Comparison of ENCODE assay signal across 14 cellular contexts in the genomic region with DNA sequence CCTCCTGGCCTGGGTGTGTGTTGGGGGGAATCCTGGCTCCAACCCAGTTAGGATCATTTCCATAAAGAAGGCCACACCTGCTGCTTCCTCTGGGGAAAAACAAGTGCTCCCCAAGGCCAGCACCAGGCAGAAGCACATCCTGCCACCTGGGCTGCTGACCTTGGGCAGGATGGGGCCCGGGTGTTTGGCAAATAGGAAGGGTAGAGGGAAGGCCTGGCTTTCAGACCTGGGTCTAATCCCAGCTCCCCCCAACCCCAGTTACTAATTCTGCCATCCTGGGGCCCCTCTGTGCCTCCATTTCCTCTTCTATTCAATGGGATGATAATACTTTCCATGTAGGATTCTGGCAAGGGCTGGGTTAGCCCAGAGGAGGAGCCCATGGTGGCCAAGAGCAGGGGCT. TPM values are rescaled to one million over a fixed set of nuclear protein-coding genes. Genes with fewer than 3 reads are reported as not detected.
A peak's percentile ranks its signal among the peaks of the same experiment; 100 is the strongest.
DNase-seq lines count a peak whose midpoint lies in the region; ATAC-seq and TF ChIP-seq lines count a peak whose summit lies in the region.
"Had no signal": no experiment of that assay in that cellular context is flagged by ENCODE, and none has a peak within 500 bp of the region (broad histone marks: within the 10 kb centered on the region; RNA-seq: fewer than 3 reads in every experiment).

No MANE protein-coding gene starts in this region.

- no peaks in the 10 kb centered on the region for H3K27me3 ChIP-seq in CD4-positive, alpha-beta memory T cell (ENCODE audit: insufficient read depth, low read length)
- H3K27me3 ChIP-seq in osteoblast (ENCODE audit: insufficient read depth, low read length): no peaks in the 10 kb centered on the region

- DNase-seq in DMS153 (lab: John Stamatoyannopoulos, UW) (peak; percentile 12), DMS153 treated with DMSO at 0.1 percent for 48 hours (lab: John Stamatoyannopoulos, UW; ENCODE audit: unreplicated experiment) (no peak), osteoblast (ENCODE audit: insufficient read length, low spot score, missing footprints) (peak; percentile 62), GF-D8 (lab: John Stamatoyannopoulos, UW) (no peak), retina (no peak)
- DNase-seq in CD4-positive, alpha-beta memory T cell: no peak
- DNase-seq in activated T-helper 2 cell treated with anti-CD3 and anti-CD28 coated beads, Interferon-gamma antibody, Interleukin-2, Interleukin-4, amounts not matched to agents 10 μg/mL and 5 μg/mL and 100 μg/mL, durations not matched to agents 14 hours and 24 hours and 36 hours (ENCODE audit: low spot score): no peak
- DNase-seq: DMS79 treated with DMSO at 0.1 percent for 48 hours; NCI-H187; NK-92 treated with Interleukin-12 subunit alpha and Interleukin-12 subunit beta, amount 100 ng/mL, for 24 hours; stimulated activated CD4-positive, alpha-beta T cell treated with anti-CD3 and anti-CD28 coated beads, Interleukin-4, amount 100 ng/mL, for 1 hour had no signal

- H3K79me2 ChIP-seq in osteoblast (ENCODE audit: insufficient read depth, low read length): peaks cover 33% of the 10 kb centered on the region

- H3K9me3 ChIP-seq in CD4-positive, alpha-beta memory T cell (ENCODE audit: control insufficient read depth in 1 of 2, low read length in 2 of 2): no peaks in the 10 kb centered on the region
- no peaks in the 10 kb centered on the region for H3K9me3 ChIP-seq in osteoblast (ENCODE audit: low read depth, low read length)

- H3K36me3 ChIP-seq in CD4-positive, alpha-beta memory T cell (ENCODE audit: insufficient read depth, low read length): peaks cover 10% of the 10 kb centered on the region
- H3K36me3 ChIP-seq in osteoblast (ENCODE audit: insufficient read depth, low read length): no peaks in the 10 kb centered on the region

- H3K27me3 Mint-ChIP-seq in CD4-positive, alpha-beta memory T cell: no peaks in the 10 kb centered on the region
- no peaks in the 10 kb centered on the region for H3K27me3 Mint-ChIP-seq in activated T-helper 2 cell treated with anti-CD3 and anti-CD28 coated beads, Interferon-gamma antibody, Interleukin-2, Interleukin-4, amounts not matched to agents 10 μg/mL and 5 μg/mL and 100 μg/mL, durations not matched to agents 14 hours and 24 hours and 36 hours (ENCODE audit: low read depth)

- peaks cover 31 to 96% (median 49%) of the 10 kb centered on the region in 4 donors for H3K4me1 Mint-ChIP-seq in CD4-positive, alpha-beta memory T cell
- H3K4me1 Mint-ChIP-seq in activated T-helper 2 cell treated with anti-CD3 and anti-CD28 coated beads, Interferon-gamma antibody, Interleukin-2, Interleukin-4, amounts not matched to agents 10 μg/mL and 5 μg/mL and 100 μg/mL, durations not matched to agents 14 hours and 24 hours and 36 hours (ENCODE audit: low read depth): peaks cover 66% of the 10 kb centered on the region

- H3K4me3 ChIP-seq in CD4-positive, alpha-beta memory T cell (ENCODE audit: low read length in 2 of 2): peak overlapping the region in 1 of 2 donors; percentile 16
- H3K4me3 ChIP-seq in osteoblast (ENCODE audit: insufficient read depth, low read length): no peak overlapping the region

- peak overlapping the region in 6 of 7 donors; percentile 79 to 94 (median 90) for H3K27ac Mint-ChIP-seq in CD4-positive, alpha-beta memory T cell
- H3K27ac Mint-ChIP-seq in activated T-helper 2 cell treated with anti-CD3 and anti-CD28 coated beads, Interferon-gamma antibody, Interleukin-2, Interleukin-4, amounts not matched to agents 10 μg/mL and 5 μg/mL and 100 μg/mL, durations not matched to agents 14 hours and 24 hours and 36 hours: peak overlapping the region; percentile 75

- peaks cover 28 to 72% of the 10 kb centered on the region in 2 donors for H3K36me3 Mint-ChIP-seq in CD4-positive, alpha-beta memory T cell
- peaks cover 80% of the 10 kb centered on the region for H3K36me3 Mint-ChIP-seq in activated T-helper 2 cell treated with anti-CD3 and anti-CD28 coated beads, Interferon-gamma antibody, Interleukin-2, Interleukin-4, amounts not matched to agents 10 μg/mL and 5 μg/mL and 100 μg/mL, durations not matched to agents 14 hours and 24 hours and 36 hours (ENCODE audit: low read depth)

- H3K4me3 Mint-ChIP-seq in CD4-positive, alpha-beta memory T cell: peak overlapping the region; percentile 94 to 100 (median 99)
- H3K4me3 Mint-ChIP-seq in activated T-helper 2 cell treated with anti-CD3 and anti-CD28 coated beads, Interferon-gamma antibody, Interleukin-2, Interleukin-4, amounts not matched to agents 10 μg/mL and 5 μg/mL and 100 μg/mL, durations not matched to agents 14 hours and 24 hours and 36 hours (ENCODE audit: low read depth): peak overlapping the region; percentile 97

- intact Hi-C loops in CD4-positive, alpha-beta memory T cell (cut with micrococcal nuclease): no loop called here
- intact Hi-C loops in activated T-helper 2 cell treated with anti-CD3 and anti-CD28 coated beads, Interferon-gamma antibody, Interleukin-2, Interleukin-4, amounts not matched to agents 10 μg/mL and 5 μg/mL and 100 μg/mL, durations not matched to agents 14 hours and 24 hours and 36 hours (cut with micrococcal nuclease): loop anchor here (5.0 kb wide), 1 partner anchor 49 kb away; no protein-coding TSS in a partner anchor

- no peaks in the 10 kb centered on the region for H4K20me1 ChIP-seq in osteoblast (ENCODE audit: insufficient read depth, low read length)

- CTCF ChIA-PET in CD4-positive, alpha-beta memory T cell (lab: Charles Lee; ENCODE audit: partially characterized antibody): interaction anchor here (0.5 to 10.1 kb wide), 7 partner anchors 15 to 154 kb away, joined by 3 to 81 read pairs (median 4); partner anchors contain the start of gene CPNE2

- H2AFZ ChIP-seq in osteoblast (ENCODE audit: low read length): no peak overlapping the region

- TF ChIP-seq CTCF in osteoblast (IDR thresholded peaks at IDR 0.05; ENCODE audit: extremely low read depth, low read depth, low read length): no peak

- H3K4me2 ChIP-seq in osteoblast (ENCODE audit: insufficient read depth, low read length): no peak overlapping the region

- ATAC-seq in HG03457 (IDR thresholded peaks at IDR 0.05; ENCODE audit: unreplicated experiment): no peak

- no peaks in the 10 kb centered on the region for H3K9me3 Mint-ChIP-seq in CD4-positive, alpha-beta memory T cell
- H3K9me3 Mint-ChIP-seq in activated T-helper 2 cell treated with anti-CD3 and anti-CD28 coated beads, Interferon-gamma antibody, Interleukin-2, Interleukin-4, amounts not matched to agents 10 μg/mL and 5 μg/mL and 100 μg/mL, durations not matched to agents 14 hours and 24 hours and 36 hours: no peaks in the 10 kb centered on the region

- H3K4me1 ChIP-seq in CD4-positive, alpha-beta memory T cell (ENCODE audit: insufficient read depth, low read length): peaks cover 69% of the 10 kb centered on the region
- H3K4me1 ChIP-seq in osteoblast (ENCODE audit: insufficient read depth, low read length): peaks cover 44% of the 10 kb centered on the region

- POLR2A ChIA-PET in CD4-positive, alpha-beta memory T cell (lab: Charles Lee; ENCODE audit: partially characterized antibody): interaction anchor here (0.8 to 8.4 kb wide), 10 partner anchors 9 to 551 kb away, joined by 3 to 210 read pairs (median 18); no protein-coding TSS in a partner anchor

- peak overlapping the region; percentile 97 for H3K27ac ChIP-seq in CD4-positive, alpha-beta memory T cell (ENCODE audit: low read depth, low read length)
- no peak overlapping the region for H3K27ac ChIP-seq in osteoblast (ENCODE audit: low read depth, low read length)
- H3K27ac ChIP-seq: 22Rv1 had no signal

RNA-seq across cellular contexts. Expression of gene NLRC5, which starts 3.0 kb away (rescaled TPM):
- total RNA-seq in CD4-positive, alpha-beta memory T cell: 100 to 1,000 TPM; 416 to 457 TPM
- 100 to 1,000 TPM in 1 of 2 donors, 10 to 100 TPM in 1; 41.6 to 151 TPM for polyA plus RNA-seq in CD4-positive, alpha-beta memory T cell
- 166 and 169 TPM in 2 replicates for total RNA-seq in activated T-helper 2 cell treated with anti-CD3 and anti-CD28 coated beads, Interferon-gamma antibody, Interleukin-2, Interleukin-4, amounts not matched to agents 10 μg/mL and 5 μg/mL and 100 μg/mL, durations not matched to agents 14 hours and 24 hours and 36 hours
- total RNA-seq in osteoblast: 52.1 and 57.2 TPM in 2 replicates

RNA-seq across cellular contexts. Expression of gene CETP, which starts 24.6 kb away (rescaled TPM):
- total RNA-seq in CD4-positive, alpha-beta memory T cell: not detected
- polyA plus RNA-seq in CD4-positive, alpha-beta memory T cell: under 1 TPM in 1 of 2 donors, not detected in 1; 0.14 TPM
- not detected in 2 replicates for total RNA-seq in activated T-helper 2 cell treated with anti-CD3 and anti-CD28 coated beads, Interferon-gamma antibody, Interleukin-2, Interleukin-4, amounts not matched to agents 10 μg/mL and 5 μg/mL and 100 μg/mL, durations not matched to agents 14 hours and 24 hours and 36 hours
- not detected in 2 replicates for total RNA-seq in osteoblast
- total RNA-seq: H1 had no signal
- polyA plus RNA-seq: H1 had no signal

RNA-seq across cellular contexts. Expression of gene HERPUD1, which starts 54.4 kb away (rescaled TPM):
- 100 to 1,000 TPM; 130 to 136 TPM for total RNA-seq in CD4-positive, alpha-beta memory T cell
- 100 to 1,000 TPM; 110 to 201 TPM for polyA plus RNA-seq in CD4-positive, alpha-beta memory T cell
- 172 and 175 TPM in 2 replicates for total RNA-seq in activated T-helper 2 cell treated with anti-CD3 and anti-CD28 coated beads, Interferon-gamma antibody, Interleukin-2, Interleukin-4, amounts not matched to agents 10 μg/mL and 5 μg/mL and 100 μg/mL, durations not matched to agents 14 hours and 24 hours and 36 hours
- total RNA-seq in osteoblast: 190 and 209 TPM in 2 replicates

Comparison
In these comparisons a context has a peak if more than half of its experiments do, and no peak if none do; other contexts are left out.
1. DNase-seq: peak in DMS153 (single experiment) and osteoblast (single experiment); none in DMS153 treated with DMSO at 0.1 percent for 48 hours (single experiment), CD4-positive, alpha-beta memory T cell (0 of 5), activated T-helper 2 cell treated with anti-CD3 and anti-CD28 coated beads, Interferon-gamma antibody, Interleukin-2, Interleukin-4, amounts not matched to agents 10 μg/mL and 5 μg/mL and 100 μg/mL, durations not matched to agents 14 hours and 24 hours and 36 hours (single experiment), GF-D8 (single experiment) and retina (single experiment).